In the genomic region with DNA sequence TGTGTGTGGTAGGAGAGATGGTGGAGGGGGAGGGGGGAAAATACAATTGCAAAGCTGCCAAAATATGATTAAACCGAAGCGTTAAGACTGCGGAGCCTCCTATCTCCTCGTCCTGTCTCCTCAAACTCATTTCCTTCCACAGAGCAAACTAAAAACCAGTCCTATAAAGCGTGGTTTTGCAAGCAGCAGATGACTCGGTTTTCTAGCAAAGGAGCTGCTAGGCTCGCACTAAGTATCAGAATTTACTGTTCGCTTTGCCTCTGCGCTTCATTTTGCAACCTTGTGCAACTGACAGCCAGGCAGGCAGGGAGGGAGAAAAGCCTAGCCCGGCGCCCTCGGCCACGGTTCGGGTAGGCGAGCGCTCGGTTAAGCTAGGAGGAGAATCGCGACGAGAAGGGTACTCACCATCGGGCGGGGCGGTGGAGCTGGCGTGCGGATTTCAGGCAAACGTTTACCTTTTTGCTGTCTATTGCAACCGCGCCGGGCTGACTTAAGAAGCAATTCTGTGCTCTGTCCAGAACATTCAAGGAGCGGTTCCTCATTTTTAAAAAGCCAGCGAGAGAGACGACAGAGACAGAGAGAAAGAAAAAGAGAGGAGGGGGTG, we compare ENCODE assay signal across 8 cellular contexts. TPM values are rescaled to one million over a fixed set of nuclear protein-coding genes. Genes with fewer than 3 reads are reported as not detected.
A peak's percentile ranks its signal among the peaks of the same experiment; 100 is the strongest.
DNase-seq lines count a peak whose midpoint lies in the region; ATAC-seq and TF ChIP-seq lines count a peak whose summit lies in the region.

No MANE protein-coding gene starts in this region.

- peaks cover 55% of the 10 kb centered on the region for H3K4me1 Mint-ChIP-seq in brain

- intact Hi-C loops in right lobe of liver (cut with DNase I) = no loop called here

- H3K36me3 Mint-ChIP-seq in brain = peaks cover 3% of the 10 kb centered on the region

- H3K9me3 Mint-ChIP-seq in brain = peaks cover 0 to 3% (median 0%) of the 10 kb centered on the region in 5 experiments

- H3K27me3 Mint-ChIP-seq in brain = peaks cover 89% of the 10 kb centered on the region

- H3K27ac ChIP-seq in right lobe of liver = peak overlapping the region; percentile 84 to 88 (median 86)

- CTCF ChIA-PET in BJ (lab: Yijun Ruan, JAX) = interaction anchor here (0.5 to 3.9 kb wide), 22 partner anchors 9 to 1302 kb away, joined by 3 to 17 read pairs (median 4); no protein-coding TSS in a partner anchor

- TF ChIP-seq POLR2A in right lobe of liver (IDR thresholded peaks at IDR 0.05) = no peak
- no peak for TF ChIP-seq POLR2A in GM18505 (IDR thresholded peaks at IDR 0.05; ENCODE audit: borderline replicate concordance, extremely low read depth, insufficient read depth, insufficient read length)

- TF ChIP-seq CTCF in BJ (IDR thresholded peaks at IDR 0.05; ENCODE audit: insufficient read depth, low read depth, low read length) = no peak
- TF ChIP-seq CTCF in brain (conservative IDR thresholded peaks at IDR 0.05) = no peak
- TF ChIP-seq CTCF in right lobe of liver (IDR thresholded peaks at IDR 0.05) = no peak

- H3K4me3 Mint-ChIP-seq in brain = peak overlapping the region; percentile 92 to 96 (median 94)

- H3K27me3 ChIP-seq in BJ (ENCODE audit: control insufficient read depth, insufficient read depth, low read length) = no peaks in the 10 kb centered on the region
- H3K27me3 ChIP-seq in right lobe of liver = no peaks in the 10 kb centered on the region

- peak overlapping the region; percentile 85 to 99 (median 98) for H3K27ac Mint-ChIP-seq in brain

- ATAC-seq in right lobe of liver = peak; percentile 19 to 54 (median 36)
- no peak for ATAC-seq in GM21717 (IDR thresholded peaks at IDR 0.05; ENCODE audit: unreplicated experiment)
- ATAC-seq in GM18505 (IDR thresholded peaks at IDR 0.05; ENCODE audit: unreplicated experiment) = no peak

- H3K4me3 ChIP-seq in BJ (ENCODE audit: low read depth, low read length) (peak overlapping the region; percentile 68), right lobe of liver (peak overlapping the region; percentile 51 to 70 (median 51))

- DNase-seq in BJ (ENCODE audit: low read depth) (no peak), M059J (ENCODE audit: low read depth) (peak; percentile 62), right lobe of liver (peak; percentile 66 to 79 (median 74)), HPDE6-E6E7 (ENCODE audit: extremely low spot score) (no peak), NCI-H146 (lab: John Stamatoyannopoulos, UW) (no peak)

- POLR2A ChIA-PET in BJ (lab: Charles Lee) = interaction anchor here (0.5 to 1.3 kb wide), 5 partner anchors 10 to 442 kb away, joined by 3 to 13 read pairs (median 5); no protein-coding TSS in a partner anchor

- H3K36me3 ChIP-seq in BJ (ENCODE audit: control insufficient read depth, insufficient read depth, low read length) (no peaks in the 10 kb centered on the region), right lobe of liver (no peaks in the 10 kb centered on the region)

- no peaks in the 10 kb centered on the region for H3K9me3 ChIP-seq in right lobe of liver

- WGBS in right lobe of liver (ENCODE audit: insufficient coverage, low coverage, low lambda C conversion rate, missing lambda C conversion rate) = under 1% methylated on average over 24 of the region's 32 CpGs

- peaks cover 0 to 44% (median 3%) of the 10 kb centered on the region in 4 donors for H3K4me1 ChIP-seq in right lobe of liver

RNA-seq across cellular contexts. Expression of gene NR2F2, which starts 3.8 kb away (rescaled TPM):
- polyA plus RNA-seq in BJ (2011; rRNA removed) (47.0 and 50.0 TPM in 2 replicates), brain (ENCODE audit: insufficient read depth, low read depth, low replicate concordance) (60.4 TPM)
- 54.5 and 63.5 TPM in 2 replicates for polyA minus RNA-seq in BJ (2011; rRNA and poly(A)+ RNA removed)
- total RNA-seq in M059J (2014; rRNA removed; shearing (Covaris generic)) = 34.1 and 37.8 TPM in 2 replicates
- 10 to 100 TPM; 11.6 to 30.0 (median 20.7) TPM for total RNA-seq in right lobe of liver

Comparison
In these comparisons a context has a peak if more than half of its experiments do, and no peak if none do; other contexts are left out.
1. DNase-seq: peak in M059J (single experiment) and right lobe of liver (3 of 3); none in BJ (single experiment), HPDE6-E6E7 (single experiment) and NCI-H146 (single experiment).
2. ATAC-seq: peak in right lobe of liver (4 of 4); none in GM21717 (single experiment) and GM18505 (single experiment).